1 cellular context compared by ENCODE assay signal in genomic region chr5:1151316-1151715, GRCh38.
TF ChIP-seq lines count a peak whose summit lies in the region.

No MANE protein-coding gene starts in this region.

TF ChIP-seq in GM23338, 12 proteins besides CTCF, POLR2A, EP300 and RAD21 (continued from another document):
- TF ChIP-seq ZNF462 (CRISPR knock-in tag; IDR thresholded peaks at IDR 0.05): no peak
